In the genomic region with DNA sequence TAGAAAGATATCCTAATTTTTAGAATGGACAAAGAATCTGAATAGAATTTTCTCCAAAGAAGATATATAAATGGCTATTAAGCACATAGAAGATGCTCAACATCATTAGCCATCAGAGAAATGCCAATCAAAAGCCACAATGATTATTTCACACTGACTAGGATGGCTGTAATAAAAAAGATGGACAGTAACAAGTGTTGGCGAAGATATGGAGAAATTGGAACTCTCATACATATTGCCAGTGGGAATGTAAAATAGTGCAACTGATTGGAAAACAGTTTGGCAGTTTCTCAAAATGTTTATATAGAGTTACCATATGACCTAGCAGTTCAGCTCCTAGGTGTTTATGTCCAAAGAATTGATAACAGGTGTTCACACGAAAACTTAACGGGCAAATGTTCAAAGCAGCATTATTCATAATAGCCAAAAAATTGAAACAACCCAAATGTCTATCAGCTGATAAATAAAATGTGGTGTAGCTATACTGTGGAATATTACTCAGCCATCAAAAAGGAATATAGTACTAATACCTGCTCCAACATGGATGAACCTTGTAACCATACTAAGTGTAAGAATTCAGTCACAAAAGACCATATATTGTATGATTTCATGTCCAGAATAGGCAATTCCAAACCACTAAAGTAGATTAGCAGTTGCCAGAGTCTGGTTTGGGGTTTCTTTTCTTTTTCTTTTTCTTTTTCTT, we compare ENCODE assay signal across 10 cellular contexts. TPM values are rescaled to one million over a fixed set of nuclear protein-coding genes. Genes with fewer than 3 reads are reported as not detected.
"Had no signal": no experiment of that assay in that cellular context is flagged by ENCODE, and none has a peak within 500 bp of the region (broad histone marks: within the 10 kb centered on the region; RNA-seq: fewer than 3 reads in every experiment).

No MANE protein-coding gene starts in this region.

- H3K4me3 ChIP-seq: GM23338, HAP-1 had no signal

- H3K9me3 ChIP-seq: HAP-1 had no signal

- H3K27ac ChIP-seq: HL-60 had no signal

- ATAC-seq: GM23338, HCT116, HepG2 had no signal

- H3K36me3 ChIP-seq: HAP-1 had no signal

- H3K4me1 ChIP-seq: HAP-1 had no signal

- DNase-seq: H7, KG1 had no signal

- FAIRE-seq: HepG2 had no signal

- H3K4me2 ChIP-seq: GM23338 had no signal

- H2AFZ ChIP-seq: GM23338 had no signal

RNA-seq across cellular contexts. Expression of a gene that starts 29.7 kb away (rescaled TPM):
- total RNA-seq: HT1080 had no signal
- polyA plus RNA-seq: IgD-negative memory B cell had no signal

RNA-seq across cellular contexts. Expression of a gene that starts 32.8 kb away (rescaled TPM):
- total RNA-seq: GM23338, H4, HepG2, HT1080 had no signal
- polyA plus RNA-seq: GM23338, HepG2, IgD-negative memory B cell had no signal
